ENCODE assay signal across 18 cellular contexts in genomic region chr10:48701139-48701901, GRCh38. TPM values are rescaled to one million over a fixed set of nuclear protein-coding genes. Genes with fewer than 3 reads are reported as not detected.
DNase-seq lines count a peak whose midpoint lies in the region; ATAC-seq and TF ChIP-seq lines count a peak whose summit lies in the region.
"Had no signal": no experiment of that assay in that cellular context is flagged by ENCODE, and none has a peak within 500 bp of the region (broad histone marks: within the 10 kb centered on the region; RNA-seq: fewer than 3 reads in every experiment).

No MANE protein-coding gene starts in this region.

- H3K27me3 Mint-ChIP-seq in dendritic cell treated with granulocyte-macrophage colony-stimulating factor and Interleukin-4, amounts not matched to agents 40 ng/mL and 50 ng/mL, for 4 days, result no peaks in the 10 kb centered on the region

- DNase-seq in LNCaP clone FGC (ENCODE audit: low read depth) (peak; percentile 27), transverse colon (peak; percentile 63)
- DNase-seq in activated CD4-positive, alpha-beta T cell treated with anti-CD3 and anti-CD28 coated beads, Interleukin-2, amount 50 U/mL, for 4 hours, result no peak
- no peak for DNase-seq in activated naive CD4-positive, alpha-beta T cell treated with anti-CD3 and anti-CD28 coated beads, Interleukin-2, amount 50 U/mL, for 16 hours
- DNase-seq: activated CD4-positive, alpha-beta memory T cell treated with anti-CD3 and anti-CD28 coated beads, Interleukin-2, amount 10 ng/mL, durations not matched to agents 7 days and 5 days; activated naive CD4-positive, alpha-beta T cell treated with anti-CD3 and anti-CD28 coated beads, Interleukin-2, amount 10 ng/mL, durations not matched to agents 7 days and 5 days; activated T-cell treated with anti-CD3 and anti-CD28 coated beads, Interleukin-2, amount 50 U/mL, for 24 hours; AML-193; foreskin keratinocyte; IMR-90; occipital lobe; RPMI8226; stimulated activated CD4-positive, alpha-beta T cell treated with anti-CD3 and anti-CD28 coated beads, Interleukin-2, amount 100 ng/mL, for 24 hours had no signal

- peaks cover 96% of the 10 kb centered on the region for H3K36me3 Mint-ChIP-seq in dendritic cell treated with granulocyte-macrophage colony-stimulating factor and Interleukin-4, amounts not matched to agents 40 ng/mL and 50 ng/mL, for 4 days (ENCODE audit: low read depth)
- H3K36me3 Mint-ChIP-seq: activated naive CD4-positive, alpha-beta T cell treated with anti-CD3 and anti-CD28 coated beads, Interleukin-2, amount 10 ng/mL, durations not matched to agents 7 days and 5 days had no signal

- no peak overlapping the region for H3K27ac ChIP-seq in transverse colon
- H3K27ac ChIP-seq: foreskin keratinocyte, testis had no signal

- H3K4me3 ChIP-seq in GM12875 (ENCODE audit: low read depth, low read length) (no peak overlapping the region), LNCaP clone FGC (ENCODE audit: low read depth, low read length) (no peak overlapping the region), transverse colon (no peak overlapping the region)
- H3K4me3 ChIP-seq: testis had no signal

- H3K4me3 Mint-ChIP-seq in dendritic cell treated with granulocyte-macrophage colony-stimulating factor and Interleukin-4, amounts not matched to agents 40 ng/mL and 50 ng/mL, for 4 days, result no peak overlapping the region
- H3K4me3 Mint-ChIP-seq: activated CD4-positive, alpha-beta memory T cell treated with anti-CD3 and anti-CD28 coated beads, Interleukin-2, amount 10 ng/mL, durations not matched to agents 7 days and 5 days; activated naive CD4-positive, alpha-beta T cell treated with anti-CD3 and anti-CD28 coated beads, Interleukin-2, amount 10 ng/mL, durations not matched to agents 7 days and 5 days; activated T-cell treated with anti-CD3 and anti-CD28 coated beads, Interleukin-2, amount 50 U/mL, for 24 hours had no signal

- H3K9me3 ChIP-seq in transverse colon, result no peaks in the 10 kb centered on the region
- H3K9me3 ChIP-seq: testis had no signal

- intact Hi-C loops in dendritic cell treated with granulocyte-macrophage colony-stimulating factor and Interleukin-4, amounts not matched to agents 40 ng/mL and 50 ng/mL, for 4 days (cut with micrococcal nuclease), result loop anchor here (10.0 kb wide), 1 partner anchor 337 kb away; no protein-coding TSS in a partner anchor
- intact Hi-C loops in transverse colon (cut with DNase I; ENCODE audit: low total_unique reads), result no loop called here

- no peak for ATAC-seq in HG03095 (IDR thresholded peaks at IDR 0.05; ENCODE audit: unreplicated experiment)
- ATAC-seq: foreskin keratinocyte, sciatic nerve had no signal

- TF ChIP-seq CTCF in GM12875 (IDR thresholded peaks at IDR 0.05; ENCODE audit: borderline replicate concordance, insufficient read depth, low read depth, low read length) (peak; percentile 17; the same call in 1 of the 2 replicates), LNCaP clone FGC (IDR thresholded peaks at IDR 0.05; ENCODE audit: control insufficient read depth, extremely low read depth, insufficient read depth) (no peak), transverse colon (IDR thresholded peaks at IDR 0.05) (no peak)

- 20 to 49% methylated on average over 6 to 8 of the region's 8 CpGs for WGBS in transverse colon (ENCODE audit: low coverage in 1 of 2), 2 donors

- no peaks in the 10 kb centered on the region for H3K9me3 Mint-ChIP-seq in dendritic cell treated with granulocyte-macrophage colony-stimulating factor and Interleukin-4, amounts not matched to agents 40 ng/mL and 50 ng/mL, for 4 days
- H3K9me3 Mint-ChIP-seq: activated CD4-positive, alpha-beta memory T cell treated with anti-CD3 and anti-CD28 coated beads, Interleukin-2, amount 10 ng/mL, durations not matched to agents 7 days and 5 days; activated naive CD4-positive, alpha-beta T cell treated with anti-CD3 and anti-CD28 coated beads, Interleukin-2, amount 10 ng/mL, durations not matched to agents 7 days and 5 days; activated T-cell treated with anti-CD3 and anti-CD28 coated beads, Interleukin-2, amount 50 U/mL, for 24 hours had no signal

- TF ChIP-seq POLR2A in transverse colon (IDR thresholded peaks at IDR 0.05), result no peak

- H3K27ac Mint-ChIP-seq in dendritic cell treated with granulocyte-macrophage colony-stimulating factor and Interleukin-4, amounts not matched to agents 40 ng/mL and 50 ng/mL, for 4 days, result peak overlapping the region; percentile 64
- H3K27ac Mint-ChIP-seq: activated CD4-positive, alpha-beta memory T cell treated with anti-CD3 and anti-CD28 coated beads, Interleukin-2, amount 10 ng/mL, durations not matched to agents 7 days and 5 days; activated naive CD4-positive, alpha-beta T cell treated with anti-CD3 and anti-CD28 coated beads, Interleukin-2, amount 10 ng/mL, durations not matched to agents 7 days and 5 days; activated T-cell treated with anti-CD3 and anti-CD28 coated beads, Interleukin-2, amount 50 U/mL, for 24 hours had no signal

- no peaks in the 10 kb centered on the region for H3K36me3 ChIP-seq in transverse colon

- TF ChIP-seq EP300 in transverse colon (IDR thresholded peaks at IDR 0.05; ENCODE audit: low read depth), result no peak

- H3K4me1 ChIP-seq in transverse colon, result peaks cover 0 to 26% (median 10%) of the 10 kb centered on the region in 4 donors
- H3K4me1 ChIP-seq: foreskin keratinocyte, testis had no signal

- H3K27me3 ChIP-seq in transverse colon, result no peaks in the 10 kb centered on the region
- H3K27me3 ChIP-seq: testis had no signal

- in situ Hi-C loops in transverse colon (cut with MboI; ENCODE audit: low pct_ligation_motif_present in 1 of 4, low pct_unique_long_range_greater_than_20kb in 1 of 4, low sequenced_read_pairs in 3 of 4), result no loop called here

- H3K4me1 Mint-ChIP-seq in dendritic cell treated with granulocyte-macrophage colony-stimulating factor and Interleukin-4, amounts not matched to agents 40 ng/mL and 50 ng/mL, for 4 days (ENCODE audit: low read depth), result peaks cover 99% of the 10 kb centered on the region
- H3K4me1 Mint-ChIP-seq: activated CD4-positive, alpha-beta memory T cell treated with anti-CD3 and anti-CD28 coated beads, Interleukin-2, amount 10 ng/mL, durations not matched to agents 7 days and 5 days; activated naive CD4-positive, alpha-beta T cell treated with anti-CD3 and anti-CD28 coated beads, Interleukin-2, amount 10 ng/mL, durations not matched to agents 7 days and 5 days had no signal

RNA-seq across cellular contexts. Expression of gene WDFY4, which starts 16.6 kb away (rescaled TPM):
- total RNA-seq in transverse colon, result 10 to 100 TPM in 1 of 4 donors, 1 to 10 TPM in 2, under 1 TPM in 1; 0.60 to 20.6 (median 5.1) TPM
- total RNA-seq: IMR-90 had no signal

Comparison
In these comparisons a context has a peak if more than half of its experiments do, and no peak if none do; other contexts are left out.
1. DNase-seq: peak in LNCaP clone FGC (single experiment) and transverse colon (single experiment); none in activated CD4-positive, alpha-beta T cell treated with anti-CD3 and anti-CD28 coated beads, Interleukin-2, amount 50 U/mL, for 4 hours (0 of 2) and activated naive CD4-positive, alpha-beta T cell treated with anti-CD3 and anti-CD28 coated beads, Interleukin-2, amount 50 U/mL, for 16 hours (single experiment).